ENCODE assay signal across 13 cellular contexts in the genomic region with DNA sequence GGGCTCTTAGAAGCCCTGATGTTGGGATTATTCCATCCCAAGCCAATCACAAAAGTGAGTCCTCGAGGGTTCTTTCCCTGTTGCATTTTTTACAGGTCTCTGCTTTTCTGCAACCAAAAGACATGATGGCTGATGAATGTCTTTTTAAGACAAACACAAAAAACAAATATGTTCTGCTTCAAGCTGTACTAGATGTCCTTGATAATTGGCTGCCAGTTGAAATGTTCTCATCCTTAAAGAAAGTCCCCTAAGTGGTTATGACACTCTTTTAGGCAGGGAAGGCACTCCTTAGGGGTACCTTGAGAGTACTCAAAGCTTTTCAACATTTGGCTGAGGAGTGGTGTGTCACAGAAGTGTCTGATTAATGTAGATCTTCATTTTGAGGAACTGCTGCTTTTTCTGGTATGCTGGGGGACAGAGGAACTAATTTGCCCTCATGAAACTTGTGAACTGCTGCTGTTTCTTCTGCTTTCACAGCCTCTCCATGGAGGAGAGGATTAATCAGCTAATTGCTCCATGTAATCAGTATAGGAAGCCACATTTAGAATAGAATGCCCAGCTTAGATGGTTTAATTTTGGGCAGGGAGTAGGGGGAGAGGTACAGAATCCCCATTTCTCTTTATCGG. TPM values are rescaled to one million over a fixed set of nuclear protein-coding genes. Genes with fewer than 3 reads are reported as not detected.
DNase-seq lines count a peak whose midpoint lies in the region; ATAC-seq, FAIRE-seq and TF ChIP-seq lines count a peak whose summit lies in the region.
"Had no signal": no experiment of that assay in that cellular context is flagged by ENCODE, and none has a peak within 500 bp of the region (broad histone marks: within the 10 kb centered on the region; RNA-seq: fewer than 3 reads in every experiment).

No MANE protein-coding gene starts in this region.

- no peak overlapping the region for H3K4me3 ChIP-seq in NB4 (ENCODE audit: low read depth, low read length)
- no peak overlapping the region for H3K4me3 ChIP-seq in prostate gland

- H3K36me3 ChIP-seq in prostate gland: no peaks in the 10 kb centered on the region

- intact Hi-C loops in prostate gland (cut with DNase I): no loop called here

- WGBS in prostate gland: 42% methylated on average over 2 of the region's 2 CpGs

- no peak for TF ChIP-seq CTCF in NB4 (IDR thresholded peaks at IDR 0.05; ENCODE audit: low read depth, low read length)
- TF ChIP-seq CTCF in prostate gland (IDR thresholded peaks at IDR 0.05): no peak

- no peak for FAIRE-seq in H54 (lab: Jason Lieb, UNC)
- FAIRE-seq: keratinocyte had no signal

- peaks cover 4% of the 10 kb centered on the region for H3K4me1 ChIP-seq in prostate gland (replicated peaks)

- no peaks in the 10 kb centered on the region for H3K9me3 ChIP-seq in prostate gland

- H3K27me3 ChIP-seq in prostate gland (replicated peaks; ENCODE audit: insufficient read depth): no peaks in the 10 kb centered on the region

- no peak for TF ChIP-seq POLR2A in NB4 (IDR thresholded peaks at IDR 0.05; ENCODE audit: extremely low read depth, insufficient read length)
- TF ChIP-seq POLR2A in prostate gland (IDR thresholded peaks at IDR 0.05): no peak
- no peak for TF ChIP-seq POLR2A in H54 (IDR thresholded peaks at IDR 0.05; ENCODE audit: low read depth, low read length)

- DNase-seq in NB4 (ENCODE audit: low read depth) (peak; percentile 35), prostate gland (ENCODE audit: low spot score) (peak; percentile 9), dedifferentiated amniotic fluid mesenchymal stem cell (ENCODE audit: extremely low spot score) (no peak), H54 (ENCODE audit: insufficient read length, low spot score) (no peak), DMS53 (lab: John Stamatoyannopoulos, UW) (no peak), NCI-H2029 treated with DMSO at 0.1 percent for 48 hours (lab: John Stamatoyannopoulos, UW) (no peak)
- DNase-seq: activated gamma-delta T cell; NCI-H1694; stimulated activated CD4-positive, alpha-beta T cell treated with anti-CD3 and anti-CD28 coated beads, Interleukin-15, amount 100 ng/mL, for 24 hours had no signal

- H3K27ac ChIP-seq in prostate gland: peak overlapping the region; percentile 3 to 15

- ATAC-seq in GM19023 (IDR thresholded peaks at IDR 0.05; ENCODE audit: unreplicated experiment) (peak; percentile 70), HG02763 (IDR thresholded peaks at IDR 0.05; ENCODE audit: unreplicated experiment) (peak; percentile 50)
- ATAC-seq: WTC11 had no signal

RNA-seq across cellular contexts. Expression of a gene that starts 22.8 kb away (rescaled TPM):
- 10 to 100 TPM in 1 of 2 donors, 1 to 10 TPM in 1; 6.9 to 35.6 TPM for total RNA-seq in prostate gland
- total RNA-seq: WTC11 had no signal

Comparison
In these comparisons a context has a peak if more than half of its experiments do, and no peak if none do; other contexts are left out.
1. DNase-seq: peak in NB4 (single experiment) and prostate gland (single experiment); none in dedifferentiated amniotic fluid mesenchymal stem cell (single experiment), H54 (single experiment), DMS53 (single experiment) and NCI-H2029 treated with DMSO at 0.1 percent for 48 hours (single experiment).